8 cellular contexts compared by ENCODE assay signal in the genomic region with DNA sequence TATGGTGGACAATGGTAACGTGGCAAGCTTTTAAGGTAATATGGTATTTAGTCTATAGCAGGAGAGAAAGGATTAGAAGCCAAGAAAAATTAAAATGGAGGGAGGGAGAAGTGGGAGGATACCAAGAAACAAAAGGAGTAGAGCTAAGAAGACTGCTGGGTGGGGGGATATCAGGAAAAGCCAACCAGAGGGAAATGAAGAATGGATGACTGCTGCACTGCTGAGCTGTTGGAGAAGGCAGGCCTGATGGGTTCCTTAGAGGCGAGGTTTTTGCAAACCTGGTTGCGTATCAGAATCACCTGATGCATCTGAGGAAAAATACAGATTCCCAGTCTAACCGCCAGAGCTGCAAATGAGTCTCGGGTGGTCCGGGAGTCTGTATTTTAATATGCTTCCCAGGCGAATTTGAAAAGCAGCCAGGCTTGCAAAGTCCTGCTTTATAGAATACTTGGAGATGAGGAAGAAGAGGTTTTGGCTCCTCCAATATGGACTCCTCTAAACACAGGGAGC. TPM values are rescaled to one million over a fixed set of nuclear protein-coding genes. Genes with fewer than 3 reads are reported as not detected.
DNase-seq lines count a peak whose midpoint lies in the region; ATAC-seq, FAIRE-seq and TF ChIP-seq lines count a peak whose summit lies in the region.

No MANE protein-coding gene starts in this region.

- CTCF ChIA-PET in GM12878 (lab: Yijun Ruan, JAX): interaction anchor here (0.6 to 1.7 kb wide), 4 partner anchors 19 to 155 kb away, joined by 3 to 5 read pairs (median 4); no protein-coding TSS in a partner anchor

- WGBS in GM12878 (ENCODE audit: insufficient coverage, insufficient replicate concordance, low lambda C conversion rate, missing lambda C conversion rate): 63% methylated on average over 7 of the region's 7 CpGs
- WGBS in mesenchymal stem cell: 5% methylated on average over 5 of the region's 7 CpGs

- RAD21 ChIA-PET in GM12878 (lab: Charles Lee; ENCODE audit: unreplicated experiment): no interaction called here

- H4K8ac ChIP-seq in mesenchymal stem cell (ENCODE audit: low read length): no peak overlapping the region

- H2AK5ac ChIP-seq in mesenchymal stem cell (ENCODE audit: low read length, severe bottlenecking): no peak overlapping the region

- H2AFZ ChIP-seq in GM12878 (ENCODE audit: control insufficient read depth, low read depth, low read length) (no peak overlapping the region), mesenchymal stem cell (ENCODE audit: low read depth, low read length) (no peak overlapping the region)

- no peak overlapping the region for H3K23ac ChIP-seq in mesenchymal stem cell (ENCODE audit: low read length in 2 of 2)

- H3K4ac ChIP-seq in mesenchymal stem cell (ENCODE audit: low read depth in 1 of 2, low read length in 2 of 2): no peak overlapping the region

- H4K20me1 ChIP-seq in GM12878 (ENCODE audit: control insufficient read depth, insufficient read depth): no peaks in the 10 kb centered on the region

- no peak for ATAC-seq in Right ventricle myocardium superior (ENCODE audit: poor library complexity)
- no peak for ATAC-seq in GM12878
- no peak for ATAC-seq in GM21723 (IDR thresholded peaks at IDR 0.05; ENCODE audit: unreplicated experiment)
- ATAC-seq in GM21515 (IDR thresholded peaks at IDR 0.05; ENCODE audit: unreplicated experiment): no peak

- POLR2A ChIA-PET in GM12878 (lab: Charles Lee): no interaction called here

- TF ChIP-seq POLR2A in GM12878 (IDR thresholded peaks at IDR 0.05; ENCODE audit: low read depth, low read length): no peak

- no peaks in the 10 kb centered on the region for H3K4me1 ChIP-seq in right atrium auricular region
- no peaks in the 10 kb centered on the region for H3K4me1 ChIP-seq in GM12878 (ENCODE audit: control insufficient read depth, insufficient read depth, low read length)
- H3K4me1 ChIP-seq in mesenchymal stem cell (ENCODE audit: control insufficient read depth, insufficient read depth, low read depth, low read length): peaks cover 4% of the 10 kb centered on the region

- H3K14ac ChIP-seq in mesenchymal stem cell (ENCODE audit: low read length in 2 of 2): no peak overlapping the region

- no peaks in the 10 kb centered on the region for H3K79me1 ChIP-seq in mesenchymal stem cell (replicated peaks; ENCODE audit: low read length, poor library complexity, severe bottlenecking)

- DNase-seq in right atrium auricular region (ENCODE audit: low spot score): no peak
- DNase-seq in Right ventricle myocardium superior: no peak
- no peak for DNase-seq in GM12878 (ENCODE audit: low read depth, low spot score)
- DNase-seq in mesenchymal stem cell: no peak
- DNase-seq in mucosa of gallbladder (ENCODE audit: low spot score): no peak
- no peak for DNase-seq in NK-92 treated with Interleukin-12 subunit alpha and Interleukin-12 subunit beta, amount 100 ng/mL, for 24 hours (lab: John Stamatoyannopoulos, UW)

- H3K4me3 ChIP-seq in right atrium auricular region (peak overlapping the region; percentile 61 to 67), GM12878 (peak overlapping the region; percentile 63), mesenchymal stem cell (ENCODE audit: insufficient read depth in 1 of 2, low read depth in 1 of 2, low read length in 2 of 2) (peak overlapping the region; percentile 85 to 87)

- intact Hi-C loops in Right ventricle myocardium superior (cut with DNase I): no loop called here
- intact Hi-C loops in GM12878 (cut with micrococcal nuclease; ENCODE audit: unreplicated experiment): no loop called here

- H3K4me2 ChIP-seq in GM12878 (ENCODE audit: control insufficient read depth, insufficient read depth): peak overlapping the region; percentile 26
- peak overlapping the region; percentile 66 for H3K4me2 ChIP-seq in mesenchymal stem cell (ENCODE audit: low read length, poor library complexity, severe bottlenecking)

- H2BK15ac ChIP-seq in mesenchymal stem cell (ENCODE audit: low read depth, poor library complexity, severe bottlenecking): no peak overlapping the region

- TF ChIP-seq RAD21 in GM12878 (IDR thresholded peaks at IDR 0.05; ENCODE audit: insufficient read depth, low read depth, low read length): no peak

- no peak overlapping the region for H4K91ac ChIP-seq in mesenchymal stem cell (ENCODE audit: low read length)

- TF ChIP-seq CTCF in right atrium auricular region (IDR thresholded peaks at IDR 0.05): no peak
- no peak for TF ChIP-seq CTCF in GM12878 (IDR thresholded peaks at IDR 0.05 in 2 of 3, conservative IDR thresholded peaks at IDR 0.05 in 1 of 3; ENCODE audit: control insufficient read depth in 2 of 3, extremely low read depth in 1 of 3, insufficient read depth in 1 of 3, low read depth in 3 of 3, low read length in 3 of 3)

- H3K79me2 ChIP-seq in GM12878 (ENCODE audit: control insufficient read depth, insufficient read depth, low read length): peaks cover 30% of the 10 kb centered on the region

- no peak for FAIRE-seq in GM12878 (lab: Jason Lieb, UNC)

- H3K36me3 ChIP-seq in right atrium auricular region (no peaks in the 10 kb centered on the region), GM12878 (ENCODE audit: control insufficient read depth in 2 of 2, insufficient read depth in 2 of 2, low read length in 1 of 2) (peaks cover 0 to 1% of the 10 kb centered on the region in 2 experiments; a peak in 2 of 4 replicates), mesenchymal stem cell (ENCODE audit: control insufficient read depth in 1 of 2, insufficient read depth in 2 of 2, low read depth in 1 of 2, low read length in 2 of 2) (peaks cover 2 to 12% of the 10 kb centered on the region in 2 experiments)

- no peaks in the 10 kb centered on the region for H3K27me3 ChIP-seq in right atrium auricular region
- H3K27me3 ChIP-seq in GM12878 (replicated peaks in 1 of 2; ENCODE audit: control insufficient read depth in 2 of 2, insufficient read depth in 2 of 2, low read length in 1 of 2): peaks cover 0 to 2% of the 10 kb centered on the region in 2 experiments; a peak in 1 of 4 replicates
- peaks cover 0 to 5% of the 10 kb centered on the region in 2 experiments for H3K27me3 ChIP-seq in mesenchymal stem cell (ENCODE audit: control insufficient read depth in 1 of 2, insufficient read depth in 1 of 2, low read length in 2 of 2)

- H3K9me3 ChIP-seq in right atrium auricular region (no peaks in the 10 kb centered on the region), GM12878 (replicated peaks; ENCODE audit: control insufficient read depth, insufficient read depth, low read length) (no peaks in the 10 kb centered on the region), mesenchymal stem cell (ENCODE audit: control insufficient read depth, low read length) (no peaks in the 10 kb centered on the region)

- H3K18ac ChIP-seq in mesenchymal stem cell (ENCODE audit: low read depth in 1 of 2, low read length in 2 of 2): peak overlapping the region in 1 of 2 experiments; percentile 88

- in situ Hi-C loops in GM12878 (cut with MboI): no loop called here

- H3K9ac ChIP-seq in GM12878 (ENCODE audit: control insufficient read depth, insufficient read depth, low read length) (peak overlapping the region; percentile 75; the same call in 1 of the 2 replicates), mesenchymal stem cell (ENCODE audit: low read length) (peak overlapping the region; percentile 93)

- no peak for TF ChIP-seq EP300 in GM12878 (IDR thresholded peaks at IDR 0.05; ENCODE audit: borderline replicate concordance in 1 of 2, control insufficient read depth in 1 of 2, low read depth in 2 of 2, low read length in 2 of 2)

- H3K27ac ChIP-seq in right atrium auricular region (peak overlapping the region; percentile 77 to 83), GM12878 (ENCODE audit: control insufficient read depth, insufficient read depth) (no peak overlapping the region), mesenchymal stem cell (ENCODE audit: low read length, poor library complexity, severe bottlenecking) (no peak overlapping the region)

- H2BK12ac ChIP-seq in mesenchymal stem cell (ENCODE audit: low read length in 2 of 2): no peak overlapping the region

- no peak overlapping the region for H2BK120ac ChIP-seq in mesenchymal stem cell (ENCODE audit: low read depth, low read length)

- SMC1A ChIA-PET in GM12878 (lab: Charles Lee; ENCODE audit: uncharacterized antibody, unreplicated experiment): interaction anchor here (0.9 to 1.7 kb wide), 4 partner anchors 8 to 19 kb away, joined by 3 to 5 read pairs (median 3); no protein-coding TSS in a partner anchor

- BruUV-seq in GM12878 (replicated peaks; lab: Mats Ljungman, UMichigan): no TSS peak

- H2BK5ac ChIP-seq in mesenchymal stem cell (ENCODE audit: low read depth, low read length, poor library complexity, severe bottlenecking): no peak overlapping the region

RNA-seq across cellular contexts. Expression of a gene that starts 1.5 kb away (rescaled TPM):
- total RNA-seq in right atrium auricular region (10 to 100 TPM; 26.8 to 42.7 TPM), Right ventricle myocardium superior (15.0 TPM), GM12878 (2014; rRNA removed) (54.4 and 58.5 TPM in 2 replicates), GM12878 (2014; rRNA removed; fragmentation: Illumina TruSeq; extraction: Trizol) (35.1 and 38.6 TPM in 2 replicates), GM12878 (2021) (36.3 and 38.9 TPM in 2 replicates), mucosa of gallbladder (126 TPM)
- 24.5 and 25.1 TPM in 2 replicates for total RNA-seq in GM12878 (2013; cell fraction: nucleolus; rRNA removed)
- polyA plus RNA-seq in GM12878 (2011; ENCODE audit: low read depth): 14.2 TPM
- polyA plus RNA-seq in GM12878 (2011; rRNA removed) (47.7 and 69.2 TPM in 2 replicates), GM12878 (2014; fragmentation: Illumina TruSeq; extraction: Trizol) (40.4 and 47.0 TPM in 2 replicates), GM12878 (2014; fragmentation: Nextera tagmentation; extraction: Ambion mirVana) (10 to 100 TPM; 13.6 to 28.9 TPM), GM12878 (2014; rRNA removed) (40.1 and 46.2 TPM in 2 replicates), GM12878 (2016; fragmentation: Nextera tagmentation; extraction: Ambion mirVana) (10 to 100 TPM; 59.3 to 60.9 TPM)
- 25.0 and 35.0 TPM in 2 replicates for polyA plus RNA-seq in GM12878 (2011; cell fraction: cytosol; rRNA removed)
- 15.5 and 19.1 TPM in 2 replicates for polyA plus RNA-seq in GM12878 (2011; cell fraction: nucleus; rRNA removed)
- polyA plus RNA-seq in GM12878 (2012): 25.3 and 25.5 TPM in 2 replicates
- polyA minus RNA-seq in GM12878 (2011; rRNA and poly(A)+ RNA removed): 17.0 and 18.6 TPM in 2 replicates
- 16.9 and 17.2 TPM in 2 replicates for polyA minus RNA-seq in GM12878 (2011; cell fraction: cytosol; rRNA and poly(A)+ RNA removed)
- polyA minus RNA-seq in GM12878 (2011; cell fraction: nucleus; rRNA and poly(A)+ RNA removed): 4.8 and 9.1 TPM in 2 replicates
- polyA plus RNA-seq in mesenchymal stem cell (2013, experiment 1 of 2): 85.4 TPM
- 87.5 TPM for polyA plus RNA-seq in mesenchymal stem cell (2013, experiment 2 of 2)

Comparison
In these comparisons a context has a peak if more than half of its experiments do, and no peak if none do; other contexts are left out.
1. H3K27ac ChIP-seq: peak in right atrium auricular region (2 of 2); none in GM12878 (single experiment) and mesenchymal stem cell (single experiment).
2. Peak in every context shown above with its lines, with median percentiles within 50 percentile points of each other: H3K4me3 ChIP-seq.